21 cellular contexts compared by ENCODE assay signal in the genomic region with DNA sequence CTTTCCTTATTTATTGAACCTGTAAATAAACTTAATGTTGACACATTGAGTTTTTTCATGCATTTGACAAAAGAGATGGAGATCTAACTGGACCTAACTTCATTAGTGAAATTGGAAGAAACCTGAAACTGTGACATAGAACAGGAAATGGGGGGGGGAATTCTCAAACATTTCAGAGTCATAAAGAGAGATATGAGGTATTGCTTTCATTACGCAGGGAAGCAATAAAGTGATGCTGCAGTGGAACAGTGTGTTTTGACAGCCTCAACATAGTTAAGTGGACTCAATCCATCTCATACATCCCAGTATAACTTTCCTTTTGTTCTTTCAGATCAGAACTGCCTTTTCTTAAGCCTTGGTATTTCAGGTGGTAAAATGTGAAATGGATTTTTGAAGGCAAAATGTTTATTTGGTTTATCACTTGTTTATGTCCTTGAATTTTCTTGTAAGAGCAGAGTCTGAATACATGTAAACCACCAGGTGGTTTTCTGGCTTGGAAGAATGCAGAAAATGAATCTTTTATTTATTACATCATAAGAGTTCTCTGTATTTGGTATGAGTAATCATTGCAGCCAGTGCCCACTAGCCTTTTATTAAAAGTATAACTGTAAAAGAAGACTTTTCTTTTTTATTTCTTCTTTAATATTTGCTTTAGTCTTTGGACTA.
A peak's percentile ranks its signal among the peaks of the same experiment; 100 is the strongest.
DNase-seq lines count a peak whose midpoint lies in the region; ATAC-seq, FAIRE-seq and TF ChIP-seq lines count a peak whose summit lies in the region.
"Had no signal": no experiment of that assay in that cellular context is flagged by ENCODE, and none has a peak within 500 bp of the region (broad histone marks: within the 10 kb centered on the region; RNA-seq: fewer than 3 reads in every experiment).

No MANE protein-coding gene starts in this region.

- H3K27ac ChIP-seq in GM12878 (ENCODE audit: control insufficient read depth, insufficient read depth) (no peak overlapping the region), heart left ventricle (no peak overlapping the region), MM.1S (ENCODE audit: low read length) (no peak overlapping the region)
- H3K27ac ChIP-seq: neural progenitor cell, right lobe of liver, stomach, tibial nerve had no signal

- ATAC-seq in GM19035 (IDR thresholded peaks at IDR 0.05; ENCODE audit: unreplicated experiment) (peak; percentile 54), HG02884 (IDR thresholded peaks at IDR 0.05; ENCODE audit: unreplicated experiment) (peak; percentile 73), GM12878 (peak; percentile 89), heart left ventricle (no peak), Right ventricle myocardium inferior (no peak)
- ATAC-seq: right lobe of liver had no signal

- H3K4me3 ChIP-seq in GM12878 (no peak overlapping the region), heart left ventricle (no peak overlapping the region), MM.1S (ENCODE audit: low read length) (no peak overlapping the region)
- H3K4me3 ChIP-seq: neural progenitor cell, right lobe of liver, stomach, tibial nerve had no signal

- H3K9ac ChIP-seq in GM12878 (ENCODE audit: control insufficient read depth, insufficient read depth, low read length) (no peak overlapping the region), MM.1S (ENCODE audit: low read length) (no peak overlapping the region)
- H3K9ac ChIP-seq: neural progenitor cell had no signal

- CTCF ChIA-PET in GM12878 (lab: Yijun Ruan, JAX), result interaction anchor here (0.7 to 2.5 kb wide), 6 partner anchors 9 to 451 kb away, joined by 3 to 8 read pairs (median 4); no protein-coding TSS in a partner anchor

- no peaks in the 10 kb centered on the region for H3K4me1 ChIP-seq in GM12878 (ENCODE audit: control insufficient read depth, insufficient read depth, low read length)
- no peaks in the 10 kb centered on the region for H3K4me1 ChIP-seq in heart left ventricle
- H3K4me1 ChIP-seq in MM.1S (ENCODE audit: low read length), result 0 out of 2 replicates have a peak, but pooled peaks cover 4% of the 10 kb centered on the region
- H3K4me1 ChIP-seq: neural progenitor cell, stomach, tibial nerve had no signal

- TF ChIP-seq POLR2A in GM12878 (IDR thresholded peaks at IDR 0.05; ENCODE audit: low read depth, low read length) (no peak), heart left ventricle (IDR thresholded peaks at IDR 0.05) (no peak)

- H4K20me1 ChIP-seq in GM12878 (ENCODE audit: control insufficient read depth, insufficient read depth), result no peaks in the 10 kb centered on the region
- no peaks in the 10 kb centered on the region for H4K20me1 ChIP-seq in MM.1S (ENCODE audit: insufficient read depth, low read length)

- H3F3A ChIP-seq in MM.1S (ENCODE audit: insufficient read depth, low read length), result no peaks in the 10 kb centered on the region

- in situ Hi-C loops in GM13977 (cut with MboI; ENCODE audit: low pct_unique_long_range_greater_than_20kb, low sequenced_read_pairs, unreplicated experiment), result no loop called here
- in situ Hi-C loops in GM12878 (cut with MboI), result no loop called here

- no peaks in the 10 kb centered on the region for H3K9me2 ChIP-seq in MM.1S (replicated peaks; ENCODE audit: insufficient read depth, low read length)

- SMC1A ChIA-PET in GM12878 (lab: Charles Lee; ENCODE audit: uncharacterized antibody, unreplicated experiment), result interaction anchor here (1.1 to 1.2 kb wide), 2 partner anchors 338 to 1151 kb away, joined by 3 read pairs; no protein-coding TSS in a partner anchor

- no peak for TF ChIP-seq RAD21 in GM12878 (IDR thresholded peaks at IDR 0.05; ENCODE audit: insufficient read depth, low read depth, low read length)

- RAD21 ChIA-PET in GM12878 (lab: Charles Lee; ENCODE audit: unreplicated experiment), result interaction anchor here (1.1 kb wide), 1 partner anchor 1038 kb away, joined by 3 read pairs; no protein-coding TSS in a partner anchor

- no peaks in the 10 kb centered on the region for H3K36me3 ChIP-seq in GM12878 (ENCODE audit: control insufficient read depth in 2 of 2, insufficient read depth in 2 of 2, low read length in 1 of 2)
- no peaks in the 10 kb centered on the region for H3K36me3 ChIP-seq in heart left ventricle
- H3K36me3 ChIP-seq in MM.1S (replicated peaks; ENCODE audit: insufficient read depth, low read length), result no peaks in the 10 kb centered on the region
- H3K36me3 ChIP-seq: neural progenitor cell, right lobe of liver, stomach, tibial nerve had no signal

- BruUV-seq in GM12878 (replicated peaks; lab: Mats Ljungman, UMichigan), result no TSS peak

- WGBS in GM12878 (ENCODE audit: insufficient coverage, insufficient replicate concordance, low lambda C conversion rate, missing lambda C conversion rate), result 0% methylated on average over 1 of the region's 1 CpG
- 59 to 90% (median 80%) methylated on average over 1 of the region's 1 CpG for WGBS in heart left ventricle, 4 donors

- DNase-seq in GM13977 (ENCODE audit: low spot score) (peak; percentile 31), GM12878 (ENCODE audit: low read depth, low spot score) (peak; percentile 9), heart left ventricle (no peak), Right ventricle myocardium inferior (ENCODE audit: missing footprints) (no peak), MM.1S (no peak)
- DNase-seq: activated CD4-positive, alpha-beta T cell treated with anti-CD3 and anti-CD28 coated beads for 1 hour; activated gamma-delta T cell; effector memory CD4-positive, alpha-beta T cell; erythroblast; head of caudate nucleus; KG1; NCI-H1436 treated with DMSO at 0.1 percent for 48 hours; NCI-H524 treated with DMSO at 0.1 percent for 48 hours; posterior cingulate gyrus; right lobe of liver; stomach had no signal

- H3K27me3 ChIP-seq in GM12878 (replicated peaks in 1 of 2; ENCODE audit: control insufficient read depth in 2 of 2, insufficient read depth in 2 of 2, low read length in 1 of 2), result no peaks in the 10 kb centered on the region; a peak in 1 of 4 replicates
- H3K27me3 ChIP-seq in heart left ventricle, result peaks cover 0 to 18% (median 0%) of the 10 kb centered on the region in 9 donors
- no peaks in the 10 kb centered on the region for H3K27me3 ChIP-seq in MM.1S (replicated peaks; ENCODE audit: insufficient read depth, low read length)
- H3K27me3 ChIP-seq: right lobe of liver, tibial nerve had no signal

- H3K9me3 ChIP-seq in GM12878 (replicated peaks; ENCODE audit: control insufficient read depth, insufficient read depth, low read length) (no peaks in the 10 kb centered on the region), heart left ventricle (no peaks in the 10 kb centered on the region), MM.1S (replicated peaks; ENCODE audit: insufficient read depth, low read length) (no peaks in the 10 kb centered on the region)
- H3K9me3 ChIP-seq: right lobe of liver, stomach, tibial nerve had no signal

- H3K4me2 ChIP-seq in GM12878 (ENCODE audit: control insufficient read depth, insufficient read depth) (no peak overlapping the region), MM.1S (ENCODE audit: low read depth, low read length) (no peak overlapping the region)
- H3K4me2 ChIP-seq: neural progenitor cell had no signal

- H3K79me2 ChIP-seq in GM12878 (ENCODE audit: control insufficient read depth, insufficient read depth, low read length) (no peaks in the 10 kb centered on the region), MM.1S (ENCODE audit: low read length) (no peaks in the 10 kb centered on the region)

- POLR2A ChIA-PET in GM12878 (lab: Charles Lee), result no interaction called here

- intact Hi-C loops in GM12878 (cut with micrococcal nuclease; ENCODE audit: unreplicated experiment) (loop anchor here (10.0 kb wide), 1 partner anchor 447 kb away; no protein-coding TSS in a partner anchor), heart left ventricle (cut with DNase I) (no loop called here), Right ventricle myocardium inferior (cut with DNase I) (no loop called here)

- TF ChIP-seq EP300 in GM12878 (IDR thresholded peaks at IDR 0.05; ENCODE audit: borderline replicate concordance in 1 of 2, control insufficient read depth in 1 of 2, low read depth in 2 of 2, low read length in 2 of 2), result peak; percentile 47 to 60; a peak in 1 of 4 replicates

- TF ChIP-seq CTCF in GM13977 (IDR thresholded peaks at IDR 0.05; ENCODE audit: extremely low read depth, insufficient read depth, missing control alignments) (no peak), GM12878 (IDR thresholded peaks at IDR 0.05 in 2 of 3, conservative IDR thresholded peaks at IDR 0.05 in 1 of 3; ENCODE audit: control insufficient read depth in 2 of 3, extremely low read depth in 1 of 3, insufficient read depth in 1 of 3, low read depth in 3 of 3, low read length in 3 of 3) (no peak), heart left ventricle (IDR thresholded peaks at IDR 0.05) (no peak), MM.1S (IDR thresholded peaks at IDR 0.05; ENCODE audit: low read length) (no peak)

- FAIRE-seq in GM12878 (lab: Jason Lieb, UNC), result no peak
- FAIRE-seq: HTR-8/SVneo had no signal

- H2AFZ ChIP-seq in GM12878 (ENCODE audit: control insufficient read depth, low read depth, low read length), result no peak overlapping the region
- no peak overlapping the region for H2AFZ ChIP-seq in MM.1S (ENCODE audit: low read length)
- H2AFZ ChIP-seq: neural progenitor cell had no signal

TF ChIP-seq in GM12878, 131 proteins besides CTCF, POLR2A, EP300 and RAD21 (continues in another document):
- no peak for TF ChIP-seq ZZZ3 (IDR thresholded peaks at IDR 0.05; ENCODE audit: control insufficient read depth, insufficient read length, low read depth)
- TF ChIP-seq, protein P1, sequence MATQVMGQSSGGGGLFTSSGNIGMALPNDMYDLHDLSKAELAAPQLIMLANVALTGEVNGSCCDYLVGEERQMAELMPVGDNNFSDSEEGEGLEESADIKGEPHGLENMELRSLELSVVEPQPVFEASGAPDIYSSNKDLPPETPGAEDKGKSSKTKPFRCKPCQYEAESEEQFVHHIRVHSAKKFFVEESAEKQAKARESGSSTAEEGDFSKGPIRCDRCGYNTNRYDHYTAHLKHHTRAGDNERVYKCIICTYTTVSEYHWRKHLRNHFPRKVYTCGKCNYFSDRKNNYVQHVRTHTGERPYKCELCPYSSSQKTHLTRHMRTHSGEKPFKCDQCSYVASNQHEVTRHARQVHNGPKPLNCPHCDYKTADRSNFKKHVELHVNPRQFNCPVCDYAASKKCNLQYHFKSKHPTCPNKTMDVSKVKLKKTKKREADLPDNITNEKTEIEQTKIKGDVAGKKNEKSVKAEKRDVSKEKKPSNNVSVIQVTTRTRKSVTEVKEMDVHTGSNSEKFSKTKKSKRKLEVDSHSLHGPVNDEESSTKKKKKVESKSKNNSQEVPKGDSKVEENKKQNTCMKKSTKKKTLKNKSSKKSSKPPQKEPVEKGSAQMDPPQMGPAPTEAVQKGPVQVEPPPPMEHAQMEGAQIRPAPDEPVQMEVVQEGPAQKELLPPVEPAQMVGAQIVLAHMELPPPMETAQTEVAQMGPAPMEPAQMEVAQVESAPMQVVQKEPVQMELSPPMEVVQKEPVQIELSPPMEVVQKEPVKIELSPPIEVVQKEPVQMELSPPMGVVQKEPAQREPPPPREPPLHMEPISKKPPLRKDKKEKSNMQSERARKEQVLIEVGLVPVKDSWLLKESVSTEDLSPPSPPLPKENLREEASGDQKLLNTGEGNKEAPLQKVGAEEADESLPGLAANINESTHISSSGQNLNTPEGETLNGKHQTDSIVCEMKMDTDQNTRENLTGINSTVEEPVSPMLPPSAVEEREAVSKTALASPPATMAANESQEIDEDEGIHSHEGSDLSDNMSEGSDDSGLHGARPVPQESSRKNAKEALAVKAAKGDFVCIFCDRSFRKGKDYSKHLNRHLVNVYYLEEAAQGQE (IDR thresholded peaks at IDR 0.05; ENCODE audit: low read depth, low read length), result no peak

Comparison
In these comparisons a context has a peak if more than half of its experiments do, and no peak if none do; other contexts are left out.
1. DNase-seq: peak in GM13977 (single experiment) and GM12878 (single experiment); none in heart left ventricle (0 of 5), Right ventricle myocardium inferior (single experiment) and MM.1S (single experiment).
2. ATAC-seq: peak in GM19035 (single experiment), HG02884 (single experiment) and GM12878 (single experiment); none in heart left ventricle (0 of 4) and Right ventricle myocardium inferior (single experiment).